ENCODE assay signal across 9 cellular contexts in the genomic region with DNA sequence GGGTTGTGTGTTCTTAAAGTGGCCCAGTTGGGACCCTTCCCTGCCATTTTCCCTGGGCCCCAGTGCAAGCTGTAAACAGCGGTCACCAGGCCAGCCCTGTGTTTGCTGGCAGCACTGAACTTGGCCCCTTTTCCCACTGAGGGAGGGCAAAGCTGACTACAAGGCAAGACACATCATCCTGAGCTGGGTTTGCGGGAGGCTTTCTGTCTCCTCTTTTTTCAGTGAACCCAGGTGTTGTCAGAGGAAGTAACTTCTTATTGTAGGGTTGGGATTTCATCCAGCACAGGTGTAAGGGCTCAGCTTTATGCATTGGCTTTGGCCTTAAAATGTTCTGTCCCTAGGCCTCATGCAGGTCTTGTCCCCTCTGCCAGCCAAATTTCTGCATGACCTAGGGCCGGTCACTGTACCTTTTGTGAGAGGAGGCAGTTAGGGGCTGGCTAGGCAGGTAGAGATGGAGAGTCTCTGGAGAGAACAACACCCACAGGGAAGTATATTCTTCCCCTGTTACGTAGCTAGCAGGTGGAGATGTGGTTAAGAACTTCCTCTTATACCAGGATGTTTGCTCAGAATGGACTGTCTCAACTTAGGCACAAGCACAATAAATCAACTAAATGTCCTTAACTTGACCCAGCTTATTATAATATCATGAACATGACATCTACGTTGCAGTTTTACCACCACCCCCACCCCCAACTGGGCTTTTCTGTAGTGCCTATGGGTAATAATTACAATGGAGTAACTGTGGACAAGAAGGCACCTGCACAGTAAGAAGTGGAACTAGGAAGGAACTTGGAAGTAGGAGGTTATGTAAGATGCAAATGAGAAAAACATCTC.
DNase-seq lines count a peak whose midpoint lies in the region; ATAC-seq lines count a peak whose summit lies in the region.
"Had no signal": no experiment of that assay in that cellular context is flagged by ENCODE, and none has a peak within 500 bp of the region (broad histone marks: within the 10 kb centered on the region; RNA-seq: fewer than 3 reads in every experiment).

No MANE protein-coding gene starts in this region.

- H3K4me3 ChIP-seq in muscle layer of duodenum (ENCODE audit: low read depth in 1 of 2, low read length in 2 of 2): no peak overlapping the region
- H3K4me3 ChIP-seq in HAP-1: no peak overlapping the region

- H3K4me1 ChIP-seq in muscle layer of duodenum (ENCODE audit: control insufficient read depth in 1 of 2, insufficient read depth in 2 of 2, low read length in 2 of 2): peaks cover 0 to 4% of the 10 kb centered on the region in 2 donors
- H3K4me1 ChIP-seq in HAP-1: no peaks in the 10 kb centered on the region

- no peaks in the 10 kb centered on the region for H3K9me3 ChIP-seq in muscle layer of duodenum (ENCODE audit: control insufficient read depth in 1 of 2, low read length in 2 of 2)
- no peaks in the 10 kb centered on the region for H3K9me3 ChIP-seq in HAP-1

- H3K27ac ChIP-seq in muscle layer of duodenum (ENCODE audit: low read length): peak overlapping the region; percentile 43

- peak; percentile 78 for DNase-seq in NCI-H2029 treated with DMSO at 0.1 percent for 48 hours (lab: John Stamatoyannopoulos, UW)
- DNase-seq in activated T-cell treated with anti-CD3 and anti-CD28 coated beads, Interleukin-2, amount 50 U/mL, for 1 hour: no peak
- no peak for DNase-seq in NCI-H1436 treated with DMSO at 0.1 percent for 48 hours (lab: John Stamatoyannopoulos, UW)
- no peak for DNase-seq in HAP-1 (ENCODE audit: low spot score in 2 of 2)
- no peak for DNase-seq in HUDEP-2 (lab: John Stamatoyannopoulos, UW; ENCODE audit: unreplicated experiment in 76 of 76)
- DNase-seq: right cardiac atrium had no signal

- in situ Hi-C loops in HAP-1 (cut with MboI; ENCODE audit: low sequenced_read_pairs): no loop called here

- ATAC-seq in GM18867 (IDR thresholded peaks at IDR 0.05; ENCODE audit: unreplicated experiment): peak; percentile 91
- peak; percentile 93 for ATAC-seq in HG02759 (IDR thresholded peaks at IDR 0.05; ENCODE audit: unreplicated experiment)

- no peaks in the 10 kb centered on the region for H3K36me3 ChIP-seq in muscle layer of duodenum (ENCODE audit: control insufficient read depth in 1 of 2, insufficient read depth in 2 of 2, low read length in 2 of 2)
- no peaks in the 10 kb centered on the region for H3K36me3 ChIP-seq in HAP-1 (replicated peaks)

- H3K27me3 ChIP-seq in muscle layer of duodenum (ENCODE audit: low read depth, low read length): no peaks in the 10 kb centered on the region
- H3K27me3 ChIP-seq in HAP-1 (ENCODE audit: low read depth): no peaks in the 10 kb centered on the region
